8 cellular contexts compared by ENCODE assay signal in the genomic region with DNA sequence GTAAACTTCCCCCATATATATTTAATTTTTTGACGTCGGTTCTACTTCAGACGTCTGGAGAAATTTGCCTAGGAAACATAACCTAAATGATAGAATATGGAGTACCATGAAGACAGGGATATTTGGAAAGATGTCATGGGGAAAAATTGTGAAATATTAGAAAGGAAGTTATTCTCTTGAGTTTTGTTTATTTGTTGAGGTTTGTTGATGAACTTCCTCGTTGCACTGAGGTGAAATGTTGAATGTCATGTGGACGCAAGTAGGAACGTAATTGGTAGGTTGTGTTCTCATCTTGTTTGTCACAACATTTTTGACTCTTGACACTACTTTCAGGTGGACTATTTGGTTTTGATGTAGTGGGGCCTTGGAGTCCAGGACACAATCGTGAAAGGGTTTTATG. TPM values are rescaled to one million over a fixed set of nuclear protein-coding genes. Genes with fewer than 3 reads are reported as not detected.
DNase-seq lines count a peak whose midpoint lies in the region; ATAC-seq and TF ChIP-seq lines count a peak whose summit lies in the region.

No MANE protein-coding gene starts in this region.

- peaks cover 34% of the 10 kb centered on the region for H3K4me1 Mint-ChIP-seq in CD8-positive, alpha-beta T cell (ENCODE audit: low read depth)
- peaks cover 20% of the 10 kb centered on the region for H3K4me1 Mint-ChIP-seq in nephron

- no peak for TF ChIP-seq CTCF in CD8-positive, alpha-beta T cell (IDR thresholded peaks at IDR 0.05)
- TF ChIP-seq CTCF in nephron (IDR thresholded peaks at IDR 0.05; ENCODE audit: unreplicated experiment in 3 of 3) = no peak

- intact Hi-C loops in CD8-positive, alpha-beta T cell (cut with DNase I, micrococcal nuclease) = loop anchor here (5.0 to 10.0 kb wide), 5 partner anchors 65 to 590 kb away; a partner anchor contains a TSS

- no peaks in the 10 kb centered on the region for H3K36me3 Mint-ChIP-seq in CD8-positive, alpha-beta T cell
- H3K36me3 Mint-ChIP-seq in nephron (ENCODE audit: low read depth) = no peaks in the 10 kb centered on the region

- peak overlapping the region; percentile 83 for H3K4me3 Mint-ChIP-seq in CD8-positive, alpha-beta T cell
- H3K4me3 Mint-ChIP-seq in nephron = peak overlapping the region; percentile 75 to 87 (median 85)

- H3K27ac Mint-ChIP-seq in CD8-positive, alpha-beta T cell = no peak overlapping the region
- peak overlapping the region in 1 of 3 experiments; percentile 70 for H3K27ac Mint-ChIP-seq in nephron

- H3K27me3 Mint-ChIP-seq in CD8-positive, alpha-beta T cell (ENCODE audit: low read depth) = no peaks in the 10 kb centered on the region
- H3K27me3 Mint-ChIP-seq in nephron (ENCODE audit: low read depth) = peaks cover 12% of the 10 kb centered on the region

- peak overlapping the region; percentile 78 to 82 for H3K9ac ChIP-seq in duodenal mucosa (ENCODE audit: low read depth in 1 of 2, low read length in 2 of 2)

- no peak for ATAC-seq in CD8-positive, alpha-beta T cell
- ATAC-seq in HG02798 (IDR thresholded peaks at IDR 0.05; ENCODE audit: poor library complexity, unreplicated experiment) = no peak

- no peak for DNase-seq in CD8-positive, alpha-beta T cell
- DNase-seq in MG63 (no peak), SIG-M5 (lab: John Stamatoyannopoulos, UW) (no peak), SIG-M5 treated with dmso at 0.1 percent for 504 hours (lab: John Stamatoyannopoulos, UW; ENCODE audit: unreplicated experiment) (no peak), OCI-M2 (lab: John Stamatoyannopoulos, UW; ENCODE audit: unreplicated experiment) (no peak)

- POLR2A ChIA-PET in CD8-positive, alpha-beta T cell (lab: Charles Lee) = no interaction called here

- no peaks in the 10 kb centered on the region for H3K9me3 ChIP-seq in CD8-positive, alpha-beta T cell (ENCODE audit: low read length)
- no peaks in the 10 kb centered on the region for H3K9me3 ChIP-seq in MG63
- no peaks in the 10 kb centered on the region for H3K9me3 ChIP-seq in duodenal mucosa (ENCODE audit: control insufficient read depth in 1 of 2, low read length in 2 of 2)

- H3K36me3 ChIP-seq in CD8-positive, alpha-beta T cell (ENCODE audit: insufficient read depth, low read length) = no peaks in the 10 kb centered on the region
- H3K36me3 ChIP-seq in MG63 (no peaks in the 10 kb centered on the region), duodenal mucosa (ENCODE audit: control insufficient read depth in 1 of 2, insufficient read depth in 2 of 2, low read length in 2 of 2) (no peaks in the 10 kb centered on the region)

- H3K4me3 ChIP-seq in CD8-positive, alpha-beta T cell (ENCODE audit: low read depth, low read length) = no peak overlapping the region
- H3K4me3 ChIP-seq in MG63 (peak overlapping the region; percentile 57), duodenal mucosa (ENCODE audit: low read depth in 1 of 2, low read length in 2 of 2) (peak overlapping the region; percentile 89)

- H3K9me3 Mint-ChIP-seq in CD8-positive, alpha-beta T cell = no peaks in the 10 kb centered on the region
- H3K9me3 Mint-ChIP-seq in nephron = no peaks in the 10 kb centered on the region

- H3K27ac ChIP-seq in CD8-positive, alpha-beta T cell (ENCODE audit: low read depth, low read length) = no peak overlapping the region
- H3K27ac ChIP-seq in duodenal mucosa (ENCODE audit: low read depth, low read length) = no peak overlapping the region

- no peaks in the 10 kb centered on the region for H3K27me3 ChIP-seq in CD8-positive, alpha-beta T cell (ENCODE audit: insufficient read depth, low read length)
- H3K27me3 ChIP-seq in MG63 = no peaks in the 10 kb centered on the region
- H3K27me3 ChIP-seq in duodenal mucosa (ENCODE audit: control insufficient read depth in 1 of 2, insufficient read depth in 2 of 2, low read length in 2 of 2) = no peaks in the 10 kb centered on the region

- peaks cover 15% of the 10 kb centered on the region for H3K4me1 ChIP-seq in CD8-positive, alpha-beta T cell (ENCODE audit: insufficient read depth, low read length)
- H3K4me1 ChIP-seq in duodenal mucosa (ENCODE audit: control insufficient read depth in 1 of 2, insufficient read depth in 2 of 2, low read length in 2 of 2) = peaks cover 34 to 44% of the 10 kb centered on the region in 2 donors

- CTCF ChIA-PET in CD8-positive, alpha-beta T cell (lab: Charles Lee) = no interaction called here

RNA-seq across cellular contexts. Expression of a gene that starts 1.3 kb away (rescaled TPM):
- total RNA-seq in CD8-positive, alpha-beta T cell = 10 to 100 TPM; 10.3 to 11.4 TPM
- total RNA-seq in MG63 (2014; rRNA removed; shearing (Covaris generic); ENCODE audit: low replicate concordance) = 15.3 and 20.9 TPM in 2 replicates
